ENCODE assay signal across 17 cellular contexts in the genomic region with DNA sequence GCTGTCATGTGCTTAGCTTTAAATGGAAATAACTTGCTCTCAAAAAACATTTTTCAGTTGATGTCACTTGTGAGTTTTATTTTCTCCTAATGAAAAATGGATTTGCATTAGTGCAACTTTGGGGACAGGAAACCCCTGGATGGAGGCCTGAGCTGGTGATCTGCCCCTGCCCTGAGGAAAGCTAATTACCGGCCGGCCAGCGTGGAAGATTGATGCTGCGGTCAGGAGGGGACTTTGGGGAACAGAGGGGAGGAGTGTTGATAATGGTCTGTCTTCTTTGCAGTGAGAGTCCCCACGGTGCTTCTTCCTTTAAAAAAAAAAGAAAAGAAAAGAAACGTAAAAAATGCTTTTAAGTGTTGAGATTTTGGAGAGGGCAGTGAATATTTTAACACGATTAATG.
DNase-seq lines count a peak whose midpoint lies in the region; ATAC-seq and TF ChIP-seq lines count a peak whose summit lies in the region.
"Had no signal": no experiment of that assay in that cellular context is flagged by ENCODE, and none has a peak within 500 bp of the region (broad histone marks: within the 10 kb centered on the region; RNA-seq: fewer than 3 reads in every experiment).

No MANE protein-coding gene starts in this region.

- DNase-seq in coronary artery (ENCODE audit: low spot score) (peak; percentile 71), left kidney (ENCODE audit: low read depth, low spot score) (peak; percentile 39), psoas muscle (peak in 1 of 2 donors; percentile 60), tibial artery (peak in 1 of 2 donors; percentile 66), brain microvascular endothelial cell (no peak), NCI-H82 (lab: John Stamatoyannopoulos, UW) (no peak), T-helper 2 cell (no peak)
- DNase-seq: activated T-cell treated with anti-CD3 and anti-CD28 coated beads, Interleukin-2, amount 50 U/mL, for 72 hours; CD4-positive, alpha-beta memory T cell; GF-D8; mammary epithelial cell; naive thymus-derived CD8-positive, alpha-beta T cell; NCI-H1105 treated with DMSO at 0.1 percent for 48 hours; NCI-H524 treated with DMSO at 0.1 percent for 48 hours; stimulated activated CD4-positive, alpha-beta T cell treated with anti-CD3 and anti-CD28 coated beads, Interleukin-15, amount 100 ng/mL, for 24 hours had no signal

- H3K9me3 ChIP-seq in psoas muscle: no peaks in the 10 kb centered on the region
- no peaks in the 10 kb centered on the region for H3K9me3 ChIP-seq in tibial artery

- H3K27me3 ChIP-seq in psoas muscle (ENCODE audit: insufficient read depth in 3 of 3, low read length in 2 of 3) (peaks cover 0 to 2% (median 0%) of the 10 kb centered on the region in 3 donors), tibial artery (no peaks in the 10 kb centered on the region), brain microvascular endothelial cell (replicated peaks) (no peaks in the 10 kb centered on the region)

- peaks cover 12% of the 10 kb centered on the region for H3K4me1 ChIP-seq in psoas muscle
- peaks cover 0 to 90% (median 71%) of the 10 kb centered on the region in 4 donors for H3K4me1 ChIP-seq in tibial artery

- in situ Hi-C loops in brain microvascular endothelial cell (cut with HindIII; ENCODE audit: low pct_ligation_motif_present, low sequenced_read_pairs): no loop called here

- H3K36me3 ChIP-seq in psoas muscle (ENCODE audit: insufficient read depth in 1 of 2, low read depth in 1 of 2) (no peaks in the 10 kb centered on the region), tibial artery (no peaks in the 10 kb centered on the region), brain microvascular endothelial cell (replicated peaks) (no peaks in the 10 kb centered on the region)

- H3K4me3 ChIP-seq in coronary artery (no peak overlapping the region), psoas muscle (no peak overlapping the region), tibial artery (no peak overlapping the region), brain microvascular endothelial cell (ENCODE audit: low read depth, low read length) (no peak overlapping the region)
- H3K4me3 ChIP-seq: GM23338 had no signal

- 42 to 64% (median 63%) methylated on average over 7 of the region's 7 CpGs for WGBS in psoas muscle, 3 donors

- H3K27ac ChIP-seq in coronary artery: peak overlapping the region; percentile 86 to 96
- H3K27ac ChIP-seq in psoas muscle: peak overlapping the region; percentile 60
- H3K27ac ChIP-seq in tibial artery: peak overlapping the region; percentile 91 to 95
- H3K27ac ChIP-seq in brain microvascular endothelial cell: no peak overlapping the region

- TF ChIP-seq CTCF in coronary artery (IDR thresholded peaks at IDR 0.05) (no peak), psoas muscle (IDR thresholded peaks at IDR 0.05) (no peak), tibial artery (IDR thresholded peaks at IDR 0.05) (no peak), brain microvascular endothelial cell (IDR thresholded peaks at IDR 0.05; ENCODE audit: low read depth, low read length, missing control alignments) (no peak)

- no peak for ATAC-seq in psoas muscle
- ATAC-seq in GM21717 (IDR thresholded peaks at IDR 0.05; ENCODE audit: unreplicated experiment): no peak
- ATAC-seq: activated T-cell treated with anti-CD3 and anti-CD28 coated beads, Interleukin-2, amount 50 U/mL, for 72 hours; GM23338; naive thymus-derived CD8-positive, alpha-beta T cell had no signal

- intact Hi-C loops in psoas muscle (cut with DNase I): no loop called here
- intact Hi-C loops in tibial artery (cut with DNase I; ENCODE audit: low total_unique reads): loop anchor here (2.0 kb wide), 1 partner anchor 61 kb away; no protein-coding TSS in a partner anchor

Comparison
In these comparisons a context has a peak if more than half of its experiments do, and no peak if none do; other contexts are left out.
1. DNase-seq: peak in coronary artery (single experiment) and left kidney (single experiment); none in brain microvascular endothelial cell (single experiment), NCI-H82 (single experiment) and T-helper 2 cell (0 of 5).